In genomic region chr19:33659835-33660234, GRCh38 we compare ENCODE assay signal across 1 cellular context.
TF ChIP-seq lines count a peak whose summit lies in the region.

No MANE protein-coding gene starts in this region.

TF ChIP-seq in H1, 55 proteins besides CTCF, POLR2A, EP300 and RAD21 (continued from another document):
- no peak for TF ChIP-seq EZH2 (IDR thresholded peaks at IDR 0.05; ENCODE audit: low read depth, low read length, severe bottlenecking)
- TF ChIP-seq SUZ12 (IDR thresholded peaks at IDR 0.05; ENCODE audit: low read length): no peak
- TF ChIP-seq POU5F1 (IDR thresholded peaks at IDR 0.05; ENCODE audit: low read depth, low read length): no peak
- TF ChIP-seq RXRA (IDR thresholded peaks at IDR 0.05; ENCODE audit: insufficient read depth, low read depth, low read length): no peak
- no peak for TF ChIP-seq SIX5 (IDR thresholded peaks at IDR 0.05; ENCODE audit: low read depth, low read length)
